8 cellular contexts compared by ENCODE assay signal in the genomic region with DNA sequence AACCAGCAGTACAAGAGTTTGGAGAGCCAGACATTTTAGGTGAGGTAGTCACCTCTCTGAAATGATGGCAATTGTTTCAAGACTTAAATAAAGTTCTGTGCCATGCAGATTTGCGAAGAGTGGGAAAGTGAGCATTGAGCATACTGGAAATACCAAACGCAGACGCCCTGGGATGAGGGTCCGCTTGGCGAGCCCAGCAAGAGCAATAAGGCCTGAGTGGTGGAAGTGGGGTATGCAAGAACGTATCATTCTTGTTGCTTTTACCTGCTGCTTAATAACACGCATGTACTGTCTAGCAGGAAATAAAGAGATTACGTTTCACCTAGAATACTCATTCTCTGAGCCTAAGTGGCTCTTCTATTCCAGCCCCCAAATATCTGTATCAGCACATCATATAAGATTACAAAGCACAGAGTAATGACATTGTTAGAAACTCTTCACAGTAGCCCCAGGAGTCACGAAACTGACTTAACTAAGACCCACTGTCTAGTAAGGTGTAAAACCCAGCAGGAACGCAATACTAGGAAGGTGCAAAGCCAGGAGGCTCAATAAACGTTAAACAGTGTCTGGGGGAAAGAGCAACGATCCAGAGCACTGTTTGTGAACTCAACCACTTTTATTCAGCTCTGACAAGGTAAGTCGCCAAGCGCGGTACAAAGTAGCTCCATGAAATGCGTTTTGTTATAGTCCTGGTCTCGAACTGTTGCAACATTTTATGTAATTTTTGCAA. TPM values are rescaled to one million over a fixed set of nuclear protein-coding genes. Genes with fewer than 3 reads are reported as not detected.
DNase-seq lines count a peak whose midpoint lies in the region; ATAC-seq and TF ChIP-seq lines count a peak whose summit lies in the region.

No MANE protein-coding gene starts in this region.

- no peak for TF ChIP-seq CTCF in PC-9 (conservative IDR thresholded peaks at IDR 0.05)

- H4K20me1 ChIP-seq in PC-9 (ENCODE audit: insufficient read depth) = no peaks in the 10 kb centered on the region

- DNase-seq in DMS153 (lab: John Stamatoyannopoulos, UW) = peak; percentile 11
- no peak for DNase-seq in DMS153 treated with DMSO at 0.1 percent for 48 hours (lab: John Stamatoyannopoulos, UW; ENCODE audit: unreplicated experiment)
- no peak for DNase-seq in PC-9
- DNase-seq in NCI-H128 (lab: John Stamatoyannopoulos, UW; ENCODE audit: unreplicated experiment) = no peak
- no peak for DNase-seq in COR-L47 (lab: John Stamatoyannopoulos, UW)

- H3K79me2 ChIP-seq in PC-9 (ENCODE audit: low read depth) = no peaks in the 10 kb centered on the region

- H3K4me1 ChIP-seq in PC-9 (replicated peaks; ENCODE audit: insufficient read depth) (0 out of 2 replicates have a peak, but pooled peaks cover 8% of the 10 kb centered on the region), mucosa of stomach (ENCODE audit: control insufficient read depth, insufficient read depth, low read length) (peaks cover 20% of the 10 kb centered on the region)

- no peak for ATAC-seq in HG03432 (IDR thresholded peaks at IDR 0.05; ENCODE audit: unreplicated experiment)

- POLR2A ChIA-PET in PC-9 (lab: Charles Lee; ENCODE audit: unreplicated experiment) = interaction anchor here (0.6 to 0.7 kb wide), 4 partner anchors 119 to 531 kb away, joined by 3 to 6 read pairs (median 3); no protein-coding TSS in a partner anchor

- H3K4me3 ChIP-seq in PC-9 (peak overlapping the region; percentile 94), mucosa of stomach (ENCODE audit: low read length) (peak overlapping the region; percentile 62)

- H3K36me3 ChIP-seq in PC-9 (ENCODE audit: low read depth) (no peaks in the 10 kb centered on the region), mucosa of stomach (ENCODE audit: control insufficient read depth, insufficient read depth, low read length) (no peaks in the 10 kb centered on the region)

- H3K9ac ChIP-seq in mucosa of stomach (ENCODE audit: low read length) = peak overlapping the region; percentile 92

- H3K4me2 ChIP-seq in PC-9 = peak overlapping the region; percentile 88

- H3F3A ChIP-seq in PC-9 (ENCODE audit: insufficient read depth, low read depth) = peaks cover 6% of the 10 kb centered on the region

- H2AFZ ChIP-seq in PC-9 = peak overlapping the region; percentile 98

- BruUV-seq in PC-9 (replicated peaks; lab: Mats Ljungman, UMichigan) = no TSS peak

- no peaks in the 10 kb centered on the region; the same call in 1 of the 2 replicates for H3K9me2 ChIP-seq in PC-9 (ENCODE audit: insufficient read depth)

- H3K27me3 ChIP-seq in PC-9 (ENCODE audit: insufficient read depth, low read depth) = no peaks in the 10 kb centered on the region
- H3K27me3 ChIP-seq in mucosa of stomach (ENCODE audit: control insufficient read depth, insufficient read depth, low read length) = no peaks in the 10 kb centered on the region

- H3K9me3 ChIP-seq in PC-9 (ENCODE audit: insufficient read depth, low read depth) = no peaks in the 10 kb centered on the region
- H3K9me3 ChIP-seq in mucosa of stomach (ENCODE audit: control insufficient read depth, low read length) = no peaks in the 10 kb centered on the region

- intact Hi-C loops in PC-9 (cut with micrococcal nuclease; ENCODE audit: unreplicated experiment) = loop anchor here (5.0 kb wide), 1 partner anchor 119 kb away; the partner anchor contains the start of gene LPAR6

- CTCF ChIA-PET in PC-9 (lab: Charles Lee) = interaction anchor here (1.1 kb wide), 1 partner anchor 48 kb away, joined by 4 read pairs; no protein-coding TSS in a partner anchor

- H3K27ac ChIP-seq in PC-9 = no peak overlapping the region
- peak overlapping the region; percentile 99 for H3K27ac ChIP-seq in cingulate gyrus (ENCODE audit: low read depth, low read length)

RNA-seq across cellular contexts. Expression of gene RCBTB2, which starts 1.3 kb away (rescaled TPM):
- 1.7 and 2.6 TPM in 2 replicates for total RNA-seq in PC-9 (2021)
